Comparison of ENCODE assay signal across 19 cellular contexts in the genomic region with DNA sequence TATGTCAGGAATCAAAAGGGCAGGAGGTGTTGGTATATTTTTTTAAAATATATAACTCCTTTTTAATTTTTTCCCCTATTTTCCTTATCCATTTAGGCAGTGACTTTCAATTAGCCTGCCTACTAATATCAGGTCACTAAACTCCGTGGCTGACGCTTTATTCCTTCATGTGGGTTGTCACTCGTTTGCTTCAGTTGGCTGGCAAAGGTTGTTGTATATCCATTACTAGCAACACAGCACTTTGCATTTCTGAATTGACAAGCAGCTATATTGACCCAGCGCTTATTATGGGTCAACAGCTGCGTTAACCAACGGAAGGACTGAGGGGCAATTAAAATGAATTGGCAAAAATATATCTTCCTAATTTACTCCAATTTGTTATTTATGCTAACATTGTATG.
A peak's percentile ranks its signal among the peaks of the same experiment; 100 is the strongest.
DNase-seq lines count a peak whose midpoint lies in the region; ATAC-seq, FAIRE-seq and TF ChIP-seq lines count a peak whose summit lies in the region.
"Had no signal": no experiment of that assay in that cellular context is flagged by ENCODE, and none has a peak within 500 bp of the region (broad histone marks: within the 10 kb centered on the region; RNA-seq: fewer than 3 reads in every experiment).

No MANE protein-coding gene starts in this region.

- no peak overlapping the region for H3K4me2 ChIP-seq in HepG2 (ENCODE audit: low read depth, low read length)

- no peak overlapping the region for H3K27ac ChIP-seq in HepG2 (ENCODE audit: extremely low read length, insufficient read depth, low read length)
- H3K27ac ChIP-seq: 22Rv1 had no signal

- WGBS in HepG2 (ENCODE audit: low lambda C conversion rate), result 99% methylated on average over 6 of the region's 6 CpGs

- no peaks in the 10 kb centered on the region for H3K36me3 ChIP-seq in HepG2 (replicated peaks in 1 of 2; ENCODE audit: control insufficient read depth in 1 of 2, insufficient read depth in 2 of 2, low read length in 2 of 2)

- in situ Hi-C loops in HepG2 (cut with HindIII; ENCODE audit: extremely low pct_ligation_motif_present, low pct_unique_long_range_greater_than_20kb), result no loop called here

- DNase-seq in DMS153 (lab: John Stamatoyannopoulos, UW) (peak; percentile 40), DMS153 treated with DMSO at 0.1 percent for 48 hours (lab: John Stamatoyannopoulos, UW; ENCODE audit: unreplicated experiment) (no peak), NCI-H748 (lab: John Stamatoyannopoulos, UW; ENCODE audit: unreplicated experiment) (peak; percentile 99), NCI-H748 treated with DMSO at 0.1 percent for 48 hours (lab: John Stamatoyannopoulos, UW) (no peak), NCI-H2227 (lab: John Stamatoyannopoulos, UW; ENCODE audit: unreplicated experiment) (peak; percentile 41), SK-N-DZ (ENCODE audit: low spot score) (peak; percentile 28), HepG2 (ENCODE audit: low spot score) (no peak)
- DNase-seq: KBM-7; MV-4-11; NCI-H345; NCI-H524; NK-92 treated with Interleukin-12 subunit alpha and Interleukin-12 subunit beta, amount 100 ng/mL, for 24 hours; PC-3 had no signal

- no peak for TF ChIP-seq CTCF in HepG2 (CRISPR knock-in tag; IDR thresholded peaks at IDR 0.05)

- no peaks in the 10 kb centered on the region for H4K20me1 ChIP-seq in HepG2 (ENCODE audit: insufficient read depth, low read length)

- H2AFZ ChIP-seq in HepG2 (ENCODE audit: low read length), result no peak overlapping the region

- ATAC-seq in HepG2 (no peak), HG03175 (IDR thresholded peaks at IDR 0.05; ENCODE audit: unreplicated experiment) (no peak)
- ATAC-seq: PC-3, SK-N-SH treated with all-trans-retinoic acid at 6 μM for 48 hours had no signal

- intact Hi-C loops in HepG2 (cut with micrococcal nuclease; ENCODE audit: unreplicated experiment), result no loop called here

- CTCF ChIA-PET in HepG2 (lab: Yijun Ruan, JAX; ENCODE audit: low intra/inter-chr PET ratio, low total read pairs), result no interaction called here

- POLR2A ChIA-PET in HepG2 (lab: Yijun Ruan, JAX), result no interaction called here

- H3K4me1 ChIP-seq in HepG2 (ENCODE audit: insufficient read depth, low read length), result no peaks in the 10 kb centered on the region

- no peak overlapping the region for H3K4me3 ChIP-seq in HepG2 (replicated peaks in 1 of 3; ENCODE audit: insufficient read depth in 1 of 3, low read depth in 2 of 3, low read length in 3 of 3)

- H3K9me3 ChIP-seq in HepG2 (ENCODE audit: low read length), result no peaks in the 10 kb centered on the region

- TF ChIP-seq EP300 in HepG2 (IDR thresholded peaks at IDR 0.05; ENCODE audit: low read depth in 2 of 2, low read length in 2 of 2) (no peak), HepG2 (CRISPR knock-in tag; IDR thresholded peaks at IDR 0.05; ENCODE audit: borderline replicate concordance) (no peak)

- no peak for TF ChIP-seq POLR2A in HepG2 (IDR thresholded peaks at IDR 0.05; ENCODE audit: insufficient read depth in 1 of 2, low read depth in 2 of 2, low read length in 2 of 2)

- no TSS peak for BruUV-seq in HepG2 (replicated peaks; lab: Mats Ljungman, UMichigan)

- no peaks in the 10 kb centered on the region for H3K27me3 ChIP-seq in HepG2 (ENCODE audit: control insufficient read depth in 1 of 2, insufficient read depth in 2 of 2, low read length in 2 of 2)

- no peak for TF ChIP-seq RAD21 in HepG2 (CRISPR knock-in tag; IDR thresholded peaks at IDR 0.05)

- no peak for FAIRE-seq in HepG2 (lab: Jason Lieb, UNC)
- FAIRE-seq: G401.6, H54, HTR-8/SVneo had no signal

- no peak overlapping the region for H3K9ac ChIP-seq in HepG2 (ENCODE audit: insufficient read depth, low read depth, low read length)

- no peaks in the 10 kb centered on the region for H3K79me2 ChIP-seq in HepG2 (ENCODE audit: insufficient read depth, low read length)

TF ChIP-seq in HepG2, 621 proteins besides CTCF, POLR2A, EP300 and RAD21:
- no peak for TF ChIP-seq RARG (CRISPR knock-in tag; IDR thresholded peaks at IDR 0.05; ENCODE audit: low read depth)

Comparison
In these comparisons a context has a peak if more than half of its experiments do, and no peak if none do; other contexts are left out.
1. DNase-seq: peak in DMS153 (single experiment), NCI-H748 (single experiment), NCI-H2227 (single experiment) and SK-N-DZ (single experiment); none in DMS153 treated with DMSO at 0.1 percent for 48 hours (single experiment), NCI-H748 treated with DMSO at 0.1 percent for 48 hours (single experiment) and HepG2 (single experiment).